Comparison of ENCODE assay signal across 14 cellular contexts in genomic region chr5:168649306-168649705, GRCh38.
"Had no signal": no experiment of that assay in that cellular context is flagged by ENCODE, and none has a peak within 500 bp of the region (broad histone marks: within the 10 kb centered on the region; RNA-seq: fewer than 3 reads in every experiment).

No MANE protein-coding gene starts in this region.

- H3K4me3 Mint-ChIP-seq: activated naive CD8-positive, alpha-beta T cell treated with anti-CD3 and anti-CD28 coated beads for 36 hours; stimulated activated naive CD8-positive, alpha-beta T cell treated with anti-CD3 and anti-CD28 coated beads, Interleukin-15, amount 100 ng/mL, for 72 hours; T-cell had no signal

- H3K4me1 Mint-ChIP-seq: activated naive CD8-positive, alpha-beta T cell treated with anti-CD3 and anti-CD28 coated beads for 36 hours; stimulated activated naive CD8-positive, alpha-beta T cell treated with anti-CD3 and anti-CD28 coated beads, Interleukin-15, amount 100 ng/mL, for 72 hours; T-cell had no signal

- H3K27me3 Mint-ChIP-seq: activated naive CD8-positive, alpha-beta T cell treated with anti-CD3 and anti-CD28 coated beads for 36 hours; stimulated activated naive CD8-positive, alpha-beta T cell treated with anti-CD3 and anti-CD28 coated beads, Interleukin-15, amount 100 ng/mL, for 72 hours had no signal

- H3K4me3 ChIP-seq: dorsolateral prefrontal cortex, esophagus squamous epithelium, heart right ventricle, left ventricle myocardium inferior, testis had no signal

- ATAC-seq: heart right ventricle; stimulated activated naive CD8-positive, alpha-beta T cell treated with anti-CD3 and anti-CD28 coated beads, Interleukin-15, amount 100 ng/mL, for 72 hours; T-cell had no signal

- H3K9me3 ChIP-seq: esophagus squamous epithelium, left ventricle myocardium inferior, testis had no signal

- H3K36me3 ChIP-seq: esophagus squamous epithelium, heart right ventricle, left ventricle myocardium inferior had no signal

- H3K27me3 ChIP-seq: dorsolateral prefrontal cortex, esophagus squamous epithelium, heart right ventricle, testis had no signal

- H3K4me1 ChIP-seq: testis had no signal

- H3K36me3 Mint-ChIP-seq: activated naive CD8-positive, alpha-beta T cell treated with anti-CD3 and anti-CD28 coated beads for 36 hours; T-cell had no signal

- H3K27ac ChIP-seq: dorsolateral prefrontal cortex, esophagus squamous epithelium, heart right ventricle, left ventricle myocardium inferior, testis, VCaP had no signal

- H3K27ac Mint-ChIP-seq: activated naive CD8-positive, alpha-beta T cell treated with anti-CD3 and anti-CD28 coated beads for 36 hours; stimulated activated naive CD8-positive, alpha-beta T cell treated with anti-CD3 and anti-CD28 coated beads, Interleukin-15, amount 100 ng/mL, for 72 hours; T-cell had no signal

- DNase-seq: activated gamma-delta T cell treated with Interleukin-2 at 50 U/mL for 16 hours; activated naive CD8-positive, alpha-beta T cell treated with anti-CD3 and anti-CD28 coated beads for 36 hours; activated T-cell treated with anti-CD3 and anti-CD28 coated beads, Interleukin-2, amount 50 U/mL, for 1 hour; dorsolateral prefrontal cortex; esophagus squamous epithelium; heart right ventricle; left ventricle myocardium inferior; mesenchymal stem cell; stimulated activated CD4-positive, alpha-beta T cell treated with anti-CD3 and anti-CD28 coated beads, Interleukin-4, amount 100 ng/mL, for 24 hours; stimulated activated naive CD8-positive, alpha-beta T cell treated with anti-CD3 and anti-CD28 coated beads, Interleukin-15, amount 100 ng/mL, for 72 hours; T-cell; T1000; testis had no signal
